In the genomic region with DNA sequence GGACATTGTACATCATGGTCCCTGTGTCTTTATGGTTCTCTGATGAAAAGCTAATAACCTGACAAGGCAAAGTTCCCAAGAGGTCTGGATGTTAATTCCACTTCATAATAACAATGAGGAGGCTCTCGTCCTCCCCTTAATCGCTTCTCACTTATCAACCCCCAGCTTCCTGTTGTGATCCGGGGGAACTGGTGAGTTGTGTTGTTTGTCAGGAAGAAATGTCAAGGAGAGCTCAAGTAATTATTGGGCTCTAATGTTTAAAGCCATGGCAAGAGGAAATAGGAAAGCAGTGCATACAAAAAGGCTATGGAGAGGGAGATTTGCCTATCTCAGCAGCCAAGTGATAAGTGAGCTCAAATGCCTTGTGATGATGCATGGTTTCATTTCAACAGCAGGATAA, we compare ENCODE assay signal across 19 cellular contexts. TPM values are rescaled to one million over a fixed set of nuclear protein-coding genes. Genes with fewer than 3 reads are reported as not detected.
DNase-seq lines count a peak whose midpoint lies in the region; ATAC-seq and TF ChIP-seq lines count a peak whose summit lies in the region.
"Had no signal": no experiment of that assay in that cellular context is flagged by ENCODE, and none has a peak within 500 bp of the region (broad histone marks: within the 10 kb centered on the region; RNA-seq: fewer than 3 reads in every experiment).

No MANE protein-coding gene starts in this region.

- no peaks in the 10 kb centered on the region for H3K36me3 ChIP-seq in neural progenitor cell
- H3K36me3 ChIP-seq in brain microvascular endothelial cell (replicated peaks), result no peaks in the 10 kb centered on the region
- H3K36me3 ChIP-seq: SJSA1 had no signal

- in situ Hi-C loops in brain microvascular endothelial cell (cut with HindIII; ENCODE audit: low pct_ligation_motif_present, low sequenced_read_pairs), result no loop called here

- no peak overlapping the region for H2BK120ac ChIP-seq in H9 (ENCODE audit: low read depth, low read length, poor library complexity, severe bottlenecking)

- H2BK20ac ChIP-seq in H9 (ENCODE audit: low read depth, low read length, poor library complexity, severe bottlenecking), result no peak overlapping the region

- no peaks in the 10 kb centered on the region for H3K27me3 Mint-ChIP-seq in H9 (ENCODE audit: low read depth)
- H3K27me3 Mint-ChIP-seq in neural progenitor cell (ENCODE audit: insufficient read depth, low read depth), result no peaks in the 10 kb centered on the region

- no peak overlapping the region for H2AFZ ChIP-seq in H9 (ENCODE audit: low read length)
- no peak overlapping the region for H2AFZ ChIP-seq in neural progenitor cell (replicated peaks)

- H3K9ac ChIP-seq in H9 (ENCODE audit: extremely low read depth, insufficient read length, low read length) (no peak overlapping the region), neural progenitor cell (no peak overlapping the region)

- no peak overlapping the region for H4K91ac ChIP-seq in H9 (ENCODE audit: insufficient read length, low read depth, low read length)

- H3K23ac ChIP-seq in H9 (ENCODE audit: insufficient read length, low read depth, low read length), result no peak overlapping the region

- H3F3A ChIP-seq in neural progenitor cell (ENCODE audit: low read depth), result peaks cover 6% of the 10 kb centered on the region

- H4K8ac ChIP-seq in H9 (replicated peaks; ENCODE audit: insufficient read length, low read depth, low read length), result no peak overlapping the region

- H3K27me3 ChIP-seq in H9 (ENCODE audit: insufficient read depth, low read length) (no peaks in the 10 kb centered on the region), neural progenitor cell (no peaks in the 10 kb centered on the region), brain microvascular endothelial cell (replicated peaks) (no peaks in the 10 kb centered on the region)
- H3K27me3 ChIP-seq: SJSA1 had no signal

- H3K27ac ChIP-seq in H9 (ENCODE audit: insufficient read length, low read depth, low read length), result no peak overlapping the region
- H3K27ac ChIP-seq in neural progenitor cell, result no peak overlapping the region
- no peak overlapping the region for H3K27ac ChIP-seq in brain microvascular endothelial cell
- H3K27ac ChIP-seq: RWPE1, SJSA1 had no signal

- H3K4me3 Mint-ChIP-seq in H9 (no peak overlapping the region), neural progenitor cell (no peak overlapping the region)
- H3K4me3 Mint-ChIP-seq: CD14-positive monocyte had no signal

- H3K4ac ChIP-seq in H9 (ENCODE audit: low read depth, low read length), result no peak overlapping the region

- TF ChIP-seq CTCF in H9 (conservative IDR thresholded peaks at IDR 0.05), result no peak
- TF ChIP-seq CTCF in neural progenitor cell (IDR thresholded peaks at IDR 0.05), result no peak
- TF ChIP-seq CTCF in brain microvascular endothelial cell (IDR thresholded peaks at IDR 0.05; ENCODE audit: low read depth, low read length, missing control alignments), result no peak

- H2BK12ac ChIP-seq in H9 (ENCODE audit: insufficient read length, low read depth, low read length), result no peak overlapping the region

- H3K4me1 Mint-ChIP-seq in H9 (peaks cover 31 to 44% of the 10 kb centered on the region in 2 experiments), neural progenitor cell (peaks cover 54% of the 10 kb centered on the region)

- H4K20me1 ChIP-seq in H9 (ENCODE audit: control insufficient read depth, insufficient read depth, insufficient read length) (no peaks in the 10 kb centered on the region), neural progenitor cell (ENCODE audit: low read depth) (no peaks in the 10 kb centered on the region)

- no peak overlapping the region for H3K18ac ChIP-seq in H9 (ENCODE audit: insufficient read length, low read depth, low read length)

- peak; percentile 2 for ATAC-seq in left lobe of liver
- ATAC-seq in HG03442 (IDR thresholded peaks at IDR 0.05; ENCODE audit: unreplicated experiment), result no peak
- ATAC-seq: GM12878 had no signal

- H3K4me1 ChIP-seq in H9 (ENCODE audit: insufficient read depth, low read length) (peaks cover 5% of the 10 kb centered on the region; the same call in 1 of the 2 replicates), neural progenitor cell (peaks cover 11% of the 10 kb centered on the region)

- H4K5ac ChIP-seq in H9 (ENCODE audit: insufficient read length, low read depth, low read length), result no peak overlapping the region

- DNase-seq in H9 (peak; percentile 12), NCI-H2227 treated with DMSO at 0.1 percent for 48 hours (lab: John Stamatoyannopoulos, UW) (peak; percentile 53), left lobe of liver (ENCODE audit: low spot score) (no peak), neural progenitor cell (ENCODE audit: low spot score) (no peak), brain microvascular endothelial cell (no peak)
- DNase-seq in stimulated activated CD4-positive, alpha-beta T cell treated with anti-CD3 and anti-CD28 coated beads, Interleukin-12 subunit alpha, Interleukin-12 subunit beta, amount 100 ng/mL, for 4 hours, result no peak
- DNase-seq: ACHN, AML-193, DMS 273 treated with DMSO at 0.1 percent for 48 hours, GDM1, IMR-90, Kasumi-1, NCI-H187, NCI-H446 treated with DMSO at 0.1 percent for 48 hours had no signal

- H2BK15ac ChIP-seq in H9 (ENCODE audit: low read depth, low read length), result no peak overlapping the region

- no peak overlapping the region for H3T11ph ChIP-seq in H9 (ENCODE audit: low read length)

- no peak overlapping the region for H3K4me3 ChIP-seq in neural progenitor cell
- H3K4me3 ChIP-seq in brain microvascular endothelial cell (ENCODE audit: low read depth, low read length), result no peak overlapping the region
- H3K4me3 ChIP-seq: GM12878, SJSA1 had no signal

- no CpG with 5 or more reads among the region's 3 CpGs for WGBS in H9 (ENCODE audit: extremely low coverage, insufficient read length, low lambda C conversion rate)

- no peaks in the 10 kb centered on the region for H3K9me3 ChIP-seq in H9 (ENCODE audit: control insufficient read depth, low read depth, low read length)
- no peaks in the 10 kb centered on the region for H3K9me3 ChIP-seq in neural progenitor cell (ENCODE audit: low read depth)
- H3K9me3 ChIP-seq: SJSA1 had no signal

- no peak overlapping the region for H3K14ac ChIP-seq in H9 (ENCODE audit: insufficient read depth, low read length)

- H2BK5ac ChIP-seq in H9 (ENCODE audit: insufficient read length, low read length), result no peak overlapping the region

- H2AK5ac ChIP-seq in H9 (ENCODE audit: insufficient read length, low read length), result no peak overlapping the region

- no peaks in the 10 kb centered on the region for H3K9me3 Mint-ChIP-seq in H9
- H3K9me3 Mint-ChIP-seq in neural progenitor cell, result no peaks in the 10 kb centered on the region
- H3K9me3 Mint-ChIP-seq: CD14-positive monocyte had no signal

- no peaks in the 10 kb centered on the region for H3K79me2 ChIP-seq in H9 (ENCODE audit: insufficient read depth, low read length)
- no peaks in the 10 kb centered on the region for H3K79me2 ChIP-seq in neural progenitor cell (ENCODE audit: low read depth)

- H3K56ac ChIP-seq in H9 (ENCODE audit: insufficient read length, low read depth, low read length), result no peak overlapping the region

- H3K36me3 Mint-ChIP-seq in H9 (ENCODE audit: insufficient read depth in 1 of 3, low read depth in 3 of 3) (no peaks in the 10 kb centered on the region), neural progenitor cell (no peaks in the 10 kb centered on the region)
- H3K36me3 Mint-ChIP-seq: CD14-positive monocyte had no signal

- H3K79me1 ChIP-seq in H9 (ENCODE audit: insufficient read depth, low read depth, low read length, poor library complexity, severe bottlenecking), result no peaks in the 10 kb centered on the region

- H3K23me2 ChIP-seq in H9 (ENCODE audit: insufficient read length, low read depth, low read length, poor library complexity, severe bottlenecking), result no peaks in the 10 kb centered on the region

- H3K4me2 ChIP-seq in H9 (ENCODE audit: insufficient read depth, insufficient read length, low read length) (no peak overlapping the region), neural progenitor cell (no peak overlapping the region)

- H3K27ac Mint-ChIP-seq in H9 (peak overlapping the region in 1 of 3 experiments; percentile 38; a peak in 1 of 7 replicates), neural progenitor cell (peak overlapping the region; percentile 54)
- H3K27ac Mint-ChIP-seq: CD14-positive monocyte had no signal

RNA-seq across cellular contexts. Expression of a gene that starts 42.8 kb away (rescaled TPM):
- 22.2 and 22.3 TPM in 2 replicates for total RNA-seq in H9 (2021)
- total RNA-seq in left lobe of liver, result 5.3 TPM
- 14.0 and 18.3 TPM in 2 replicates for total RNA-seq in neural progenitor cell (ENCODE audit: low replicate concordance)

Comparison
In these comparisons a context has a peak if more than half of its experiments do, and no peak if none do; other contexts are left out.
1. DNase-seq: peak in H9 (single experiment) and NCI-H2227 treated with DMSO at 0.1 percent for 48 hours (single experiment); none in left lobe of liver (single experiment), neural progenitor cell (single experiment), brain microvascular endothelial cell (single experiment) and stimulated activated CD4-positive, alpha-beta T cell treated with anti-CD3 and anti-CD28 coated beads, Interleukin-12 subunit alpha, Interleukin-12 subunit beta, amount 100 ng/mL, for 4 hours (single experiment).